Comparison of ENCODE assay signal across 13 cellular contexts in the genomic region with DNA sequence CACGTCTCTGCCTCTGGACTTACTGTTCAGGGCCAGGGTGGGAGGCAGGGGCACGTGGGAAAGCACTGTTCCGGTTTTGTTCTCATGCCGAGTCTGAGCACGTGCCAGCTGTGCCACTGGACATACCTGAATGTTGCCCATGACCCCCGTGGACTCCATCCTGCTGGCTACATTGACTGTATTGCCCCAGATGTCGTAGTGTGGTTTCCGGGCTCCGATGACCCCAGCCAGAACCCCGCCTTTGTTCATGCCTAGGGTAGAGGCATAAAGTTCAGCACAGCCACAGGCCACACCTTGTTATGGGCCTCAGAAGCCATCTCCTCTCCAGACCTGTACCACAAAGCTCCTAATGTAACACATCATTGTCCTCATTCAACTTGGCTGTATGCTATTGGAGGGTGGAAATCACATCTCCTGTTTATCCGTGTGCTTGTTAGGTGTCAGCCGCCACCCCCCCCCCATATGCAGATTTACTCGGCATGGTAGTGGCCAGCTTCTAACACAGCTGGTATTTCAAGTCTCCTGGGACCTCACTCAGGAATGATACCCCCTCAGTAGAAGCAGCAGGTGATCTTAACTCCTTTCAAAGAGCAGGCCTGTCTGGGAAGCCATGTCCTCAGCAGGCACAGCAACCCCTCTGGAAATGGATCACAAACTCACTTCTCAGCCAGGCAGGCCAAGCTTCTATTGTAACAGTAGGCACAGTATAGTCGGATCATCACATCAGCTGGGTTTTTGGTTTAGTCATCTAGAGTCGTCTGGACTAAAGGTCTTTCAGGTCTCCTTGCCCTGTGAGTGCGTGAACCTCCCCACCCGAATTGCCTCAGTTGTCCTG. TPM values are rescaled to one million over a fixed set of nuclear protein-coding genes. Genes with fewer than 3 reads are reported as not detected.
DNase-seq lines count a peak whose midpoint lies in the region; ATAC-seq and TF ChIP-seq lines count a peak whose summit lies in the region.
"Had no signal": no experiment of that assay in that cellular context is flagged by ENCODE, and none has a peak within 500 bp of the region (broad histone marks: within the 10 kb centered on the region; RNA-seq: fewer than 3 reads in every experiment).

No MANE protein-coding gene starts in this region.

- no peak overlapping the region for H3K14ac ChIP-seq in IMR-90 (replicated peaks; ENCODE audit: low read depth, low read length)

- peak overlapping the region; percentile 84 for H3K27ac Mint-ChIP-seq in endodermal cell

- H2BK20ac ChIP-seq in IMR-90 (ENCODE audit: low read depth, low read length): no peak overlapping the region

- no peak overlapping the region for H3K4me3 Mint-ChIP-seq in endodermal cell

- H4K91ac ChIP-seq in IMR-90 (ENCODE audit: insufficient read depth, low read depth, low read length): no peak overlapping the region

- peak overlapping the region; percentile 11 for H2AK9ac ChIP-seq in IMR-90 (replicated peaks; ENCODE audit: low read depth, low read length, poor library complexity)

- no peak overlapping the region for H3K4me2 ChIP-seq in SK-N-SH
- H3K4me2 ChIP-seq in IMR-90 (ENCODE audit: low read depth, low read length): no peak overlapping the region

- H3K79me1 ChIP-seq in IMR-90 (ENCODE audit: low read depth in 1 of 2, low read length in 2 of 2): peaks cover 20 to 51% of the 10 kb centered on the region in 2 experiments

- TF ChIP-seq EP300 in SK-N-SH (IDR thresholded peaks at IDR 0.05; ENCODE audit: borderline replicate concordance in 1 of 2, low read depth in 1 of 2, low read length in 1 of 2) (no peak), sigmoid colon (IDR thresholded peaks at IDR 0.05) (no peak), esophagus muscularis mucosa (IDR thresholded peaks at IDR 0.05) (no peak)

- H2BK120ac ChIP-seq in IMR-90 (ENCODE audit: low read depth, low read length): no peak overlapping the region

- H3K79me2 ChIP-seq in SK-N-SH (ENCODE audit: insufficient read depth): peaks cover 9% of the 10 kb centered on the region; the same call in 1 of the 2 replicates

- no peak overlapping the region for H2BK15ac ChIP-seq in IMR-90 (ENCODE audit: low read depth, low read length)

- H2AK5ac ChIP-seq in IMR-90 (ENCODE audit: low read depth, low read length): no peak overlapping the region

- peaks cover 24% of the 10 kb centered on the region for H3K4me1 Mint-ChIP-seq in endodermal cell

- TF ChIP-seq RAD21 in SK-N-SH (IDR thresholded peaks at IDR 0.05; ENCODE audit: low read length): no peak
- TF ChIP-seq RAD21 in IMR-90 (IDR thresholded peaks at IDR 0.05; ENCODE audit: low read length): no peak

- no peak overlapping the region for H3K18ac ChIP-seq in IMR-90 (ENCODE audit: low read depth, low read length)

- no peak overlapping the region for H4K8ac ChIP-seq in IMR-90 (ENCODE audit: low read depth in 2 of 2, low read length in 2 of 2)

- no peak for TF ChIP-seq CTCF in SK-N-SH (IDR thresholded peaks at IDR 0.05)
- TF ChIP-seq CTCF in IMR-90 (conservative IDR thresholded peaks at IDR 0.05; ENCODE audit: low read depth, low read length): no peak
- TF ChIP-seq CTCF in endodermal cell (conservative IDR thresholded peaks at IDR 0.05): no peak
- no peak for TF ChIP-seq CTCF in sigmoid colon (IDR thresholded peaks at IDR 0.05)
- TF ChIP-seq CTCF in esophagus muscularis mucosa (IDR thresholded peaks at IDR 0.05): no peak

- H3K9ac ChIP-seq in SK-N-SH (no peak overlapping the region), IMR-90 (ENCODE audit: low read depth, low read length) (no peak overlapping the region), endodermal cell (ENCODE audit: extremely low read depth, low read length, poor library complexity, severe bottlenecking) (no peak overlapping the region)

- no peaks in the 10 kb centered on the region for H3K27me3 Mint-ChIP-seq in endodermal cell (ENCODE audit: insufficient read depth)

- H3K4ac ChIP-seq in IMR-90 (ENCODE audit: low read depth, low read length): no peak overlapping the region

- H3K36me3 ChIP-seq in SK-N-SH (replicated peaks in 1 of 2; ENCODE audit: control insufficient read depth in 1 of 2, insufficient read depth in 2 of 2, low read length in 1 of 2): peaks cover 35 to 68% of the 10 kb centered on the region in 2 experiments
- peaks cover 48% of the 10 kb centered on the region for H3K36me3 ChIP-seq in IMR-90 (ENCODE audit: control insufficient read depth, insufficient read depth, low read length)
- peaks cover 79% of the 10 kb centered on the region for H3K36me3 ChIP-seq in endodermal cell (ENCODE audit: control insufficient read depth, insufficient read depth, low read length)
- peaks cover 0 to 14% (median 0%) of the 10 kb centered on the region in 4 donors for H3K36me3 ChIP-seq in sigmoid colon
- peaks cover 5 to 65% (median 43%) of the 10 kb centered on the region in 4 donors for H3K36me3 ChIP-seq in esophagus muscularis mucosa

- no peaks in the 10 kb centered on the region for H3K9me3 Mint-ChIP-seq in endodermal cell

- WGBS in SK-N-SH (ENCODE audit: low lambda C conversion rate): 91% methylated on average over 14 of the region's 17 CpGs
- WGBS in IMR-90 (ENCODE audit: extremely low coverage in 2 of 2, insufficient read length in 1 of 2), 2 experiments: 90% methylated on average over 13 of the region's 17 CpGs; no CpG with 5 or more reads in 1 of the 2 experiments
- WGBS in endodermal cell (ENCODE audit: insufficient coverage in 1 of 2, insufficient read length in 1 of 2), 2 experiments: 91% methylated on average over 14 to 17 of the region's 17 CpGs
- 86 to 91% methylated on average over 17 of the region's 17 CpGs for WGBS in sigmoid colon, 2 donors
- 94% methylated on average over 17 of the region's 17 CpGs for WGBS in esophagus muscularis mucosa

- no peak overlapping the region for H3K23ac ChIP-seq in IMR-90 (ENCODE audit: low read depth, low read length)

- DNase-seq in SK-N-SH (peak; percentile 27), IMR-90 (no peak), endodermal cell (peak; percentile 85), sigmoid colon (peak; percentile 41), RPMI8226 (no peak), esophagus muscularis mucosa (ENCODE audit: extremely low spot score) (no peak)
- DNase-seq: activated naive CD4-positive, alpha-beta T cell treated with Interleukin-2 at 50 U/mL for 16 hours; NCI-H1092 treated with DMSO at 0.1 percent for 48 hours; nucleus accumbens; T-helper 9 cell had no signal

- no peak overlapping the region for H3K56ac ChIP-seq in IMR-90 (ENCODE audit: extremely low read depth, insufficient read depth, low read length)

- H3K9me2 ChIP-seq in SK-N-SH: no peaks in the 10 kb centered on the region

- no TSS peak for BruUV-seq in IMR-90 (replicated peaks; lab: Mats Ljungman, UMichigan)

- CTCF ChIA-PET in SK-N-SH (lab: Yijun Ruan, JAX) (interaction anchor here (0.6 to 1.8 kb wide), 5 partner anchors 29 to 411 kb away, joined by 3 to 11 read pairs (median 4); a partner anchor contains a TSS), IMR-90 (lab: Yijun Ruan, JAX) (no interaction called here)

- H2BK5ac ChIP-seq in IMR-90 (ENCODE audit: low read depth, low read length, poor library complexity, severe bottlenecking): no peak overlapping the region

- peaks cover 11% of the 10 kb centered on the region for H3K9me1 ChIP-seq in IMR-90 (ENCODE audit: insufficient read depth, low read length)

- H3K27me3 ChIP-seq in SK-N-SH (ENCODE audit: insufficient read depth) (no peaks in the 10 kb centered on the region), IMR-90 (ENCODE audit: control insufficient read depth, insufficient read depth, low read length) (no peaks in the 10 kb centered on the region), endodermal cell (ENCODE audit: control insufficient read depth, insufficient read depth, low read length, poor library complexity, severe bottlenecking) (no peaks in the 10 kb centered on the region), sigmoid colon (no peaks in the 10 kb centered on the region), esophagus muscularis mucosa (no peaks in the 10 kb centered on the region)

- ATAC-seq in SK-N-SH treated with all-trans-retinoic acid at 6 μM for 48 hours (no peak), IMR-90 (ENCODE audit: low read depth) (no peak), GM21367 (IDR thresholded peaks at IDR 0.05; ENCODE audit: unreplicated experiment) (no peak)

- H3K9me3 ChIP-seq in SK-N-SH (no peaks in the 10 kb centered on the region), IMR-90 (ENCODE audit: control insufficient read depth, insufficient read depth, low read length) (no peaks in the 10 kb centered on the region), endodermal cell (ENCODE audit: control insufficient read depth, low read length) (no peaks in the 10 kb centered on the region), sigmoid colon (no peaks in the 10 kb centered on the region), esophagus muscularis mucosa (no peaks in the 10 kb centered on the region)

- no peak overlapping the region for H4K5ac ChIP-seq in IMR-90 (ENCODE audit: low read depth, low read length)

- intact Hi-C loops in IMR-90 (cut with micrococcal nuclease) (no loop called here), sigmoid colon (cut with DNase I) (no loop called here), esophagus muscularis mucosa (cut with DNase I) (no loop called here)

- H3K36me3 Mint-ChIP-seq in endodermal cell (ENCODE audit: low read depth): peaks cover 78% of the 10 kb centered on the region

- in situ Hi-C loops in IMR-90 (cut with MboI; ENCODE audit: low sequenced_read_pairs): no loop called here

- no peak overlapping the region for H3K4me3 ChIP-seq in SK-N-SH (ENCODE audit: low read depth in 2 of 2, low read length in 1 of 2)
- no peak overlapping the region for H3K4me3 ChIP-seq in IMR-90 (ENCODE audit: insufficient read depth, low read depth, low read length)
- H3K4me3 ChIP-seq in endodermal cell (ENCODE audit: low read length): no peak overlapping the region
- H3K4me3 ChIP-seq in sigmoid colon: no peak overlapping the region
- no peak overlapping the region for H3K4me3 ChIP-seq in esophagus muscularis mucosa
- H3K4me3 ChIP-seq: lung had no signal

- dilution Hi-C loops in IMR-90 (cut with HindIII; ENCODE audit: low sequenced_read_pairs, unreplicated experiment): no loop called here

- peaks cover 4 to 15% of the 10 kb centered on the region in 2 experiments; a peak in 2 of 4 replicates for H3K4me1 ChIP-seq in SK-N-SH (ENCODE audit: control insufficient read depth in 1 of 2, insufficient read depth in 2 of 2, low read depth in 1 of 2, low read length in 1 of 2)
- H3K4me1 ChIP-seq in IMR-90 (ENCODE audit: control insufficient read depth, insufficient read depth, low read length): peaks cover 11% of the 10 kb centered on the region
- peaks cover 6% of the 10 kb centered on the region for H3K4me1 ChIP-seq in endodermal cell (ENCODE audit: control insufficient read depth, insufficient read depth, low read length)
- H3K4me1 ChIP-seq in sigmoid colon: no peaks in the 10 kb centered on the region
- H3K4me1 ChIP-seq in esophagus muscularis mucosa: no peaks in the 10 kb centered on the region

- H4K20me1 ChIP-seq in SK-N-SH (ENCODE audit: insufficient read depth) (no peaks in the 10 kb centered on the region), IMR-90 (ENCODE audit: insufficient read depth, low read length) (no peaks in the 10 kb centered on the region)

- H2AFZ ChIP-seq in SK-N-SH (ENCODE audit: low read depth) (no peak overlapping the region), IMR-90 (replicated peaks; ENCODE audit: low read length, poor library complexity) (no peak overlapping the region)

- peaks cover 6% of the 10 kb centered on the region for H3F3A ChIP-seq in SK-N-SH (replicated peaks; ENCODE audit: insufficient read depth)

- POLR2A ChIA-PET in SK-N-SH (lab: Yijun Ruan, JAX): interaction anchor here (1.3 kb wide), 1 partner anchor 386 kb away, joined by 3 read pairs; no protein-coding TSS in a partner anchor
- POLR2A ChIA-PET in IMR-90 (lab: Charles Lee; ENCODE audit: unreplicated experiment): no interaction called here

- TF ChIP-seq POLR2A in IMR-90 (IDR thresholded peaks at IDR 0.05; ENCODE audit: low read depth, low read length): no peak
- no peak for TF ChIP-seq POLR2A in sigmoid colon (IDR thresholded peaks at IDR 0.05)
- no peak for TF ChIP-seq POLR2A in esophagus muscularis mucosa (IDR thresholded peaks at IDR 0.05; ENCODE audit: low read depth)

- H3K27ac ChIP-seq in SK-N-SH (ENCODE audit: low read depth in 2 of 2, low read length in 1 of 2) (no peak overlapping the region; a peak in 1 of 4 replicates), IMR-90 (ENCODE audit: insufficient read depth, low read length) (no peak overlapping the region), endodermal cell (ENCODE audit: low read depth, low read length) (peak overlapping the region; percentile 73), sigmoid colon (no peak overlapping the region), esophagus muscularis mucosa (replicated peaks in 1 of 4) (no peak overlapping the region)

RNA-seq across cellular contexts. Expression of a gene that starts 27.6 kb away (rescaled TPM):
- polyA plus RNA-seq in SK-N-SH (2012; rRNA removed) (18.3 and 22.5 TPM in 2 replicates), IMR-90 (2012; rRNA removed) (20.1 and 21.7 TPM in 2 replicates), sigmoid colon (10 to 100 TPM in 1 of 3 donors, 1 to 10 TPM in 2; 4.9 to 10.4 (median 6.0) TPM)
- polyA plus RNA-seq in SK-N-SH (2012; cell fraction: cytosol; rRNA removed): 10.7 and 15.0 TPM in 2 replicates
- polyA plus RNA-seq in SK-N-SH (2012; cell fraction: nucleus; rRNA removed): 30.2 and 35.8 TPM in 2 replicates
- total RNA-seq in IMR-90 (2012; rRNA removed) (24.2 and 27.2 TPM in 2 replicates), endodermal cell (10 to 100 TPM; 27.3 to 40.3 TPM), sigmoid colon (1 to 10 TPM in 2 of 4 donors, under 1 TPM in 2; 0.49 to 5.7 (median 1.7) TPM), esophagus muscularis mucosa (1 to 10 TPM; 1.2 to 2.7 (median 1.4) TPM)
- polyA plus RNA-seq in IMR-90 (2012; cell fraction: cytosol; rRNA removed): 8.6 and 12.2 TPM in 2 replicates
- 21.5 and 31.5 TPM in 2 replicates for polyA plus RNA-seq in IMR-90 (2012; cell fraction: nucleus; rRNA removed; ENCODE audit: low replicate concordance)
- polyA plus RNA-seq in endodermal cell (2013, experiment 1 of 2): 42.5 TPM
- 38.4 TPM for polyA plus RNA-seq in endodermal cell (2013, experiment 2 of 2)

RNA-seq across cellular contexts. Expression of a gene that starts 27.6 kb away (rescaled TPM):
- polyA plus RNA-seq in SK-N-SH (2012; rRNA removed) (65.6 and 74.4 TPM in 2 replicates), IMR-90 (2012; rRNA removed) (30.9 and 40.2 TPM in 2 replicates), sigmoid colon (10 to 100 TPM; 35.5 to 56.4 (median 55.3) TPM)
- 48.7 and 60.6 TPM in 2 replicates for polyA plus RNA-seq in SK-N-SH (2012; cell fraction: cytosol; rRNA removed)
- 20.7 and 40.3 TPM in 2 replicates for polyA plus RNA-seq in SK-N-SH (2012; cell fraction: nucleus; rRNA removed)
- total RNA-seq in IMR-90 (2012; rRNA removed) (11.7 and 17.2 TPM in 2 replicates), endodermal cell (10 to 100 TPM; 37.2 to 38.2 TPM), sigmoid colon (10 to 100 TPM; 10.5 to 36.0 (median 14.2) TPM), esophagus muscularis mucosa (10 to 100 TPM in 3 of 4 donors, 1 to 10 TPM in 1; 8.1 to 20.4 (median 15.6) TPM)
- polyA plus RNA-seq in IMR-90 (2012; cell fraction: cytosol; rRNA removed): 36.0 and 59.4 TPM in 2 replicates
- 10.1 and 10.7 TPM in 2 replicates for polyA plus RNA-seq in IMR-90 (2012; cell fraction: nucleus; rRNA removed; ENCODE audit: low replicate concordance)
- 40.6 TPM for polyA plus RNA-seq in endodermal cell (2013, experiment 1 of 2)
- polyA plus RNA-seq in endodermal cell (2013, experiment 2 of 2): 35.9 TPM

Comparison
In these comparisons a context has a peak if more than half of its experiments do, and no peak if none do; other contexts are left out.
1. DNase-seq: peak in SK-N-SH (single experiment), endodermal cell (single experiment) and sigmoid colon (single experiment); none in IMR-90 (single experiment), RPMI8226 (single experiment) and esophagus muscularis mucosa (single experiment).